ENCODE assay signal across 18 cellular contexts in genomic region chr21:15874610-15875009, GRCh38.
"Had no signal": no experiment of that assay in that cellular context is flagged by ENCODE, and none has a peak within 500 bp of the region (broad histone marks: within the 10 kb centered on the region; RNA-seq: fewer than 3 reads in every experiment).

No MANE protein-coding gene starts in this region.

- H3K27me3 Mint-ChIP-seq: activated naive CD8-positive, alpha-beta T cell treated with anti-CD3 and anti-CD28 coated beads for 36 hours; dendritic cell treated with granulocyte-macrophage colony-stimulating factor and Interleukin-4, amounts not matched to agents 40 ng/mL and 50 ng/mL, for 4 days; stimulated activated naive CD8-positive, alpha-beta T cell treated with anti-CD3 and anti-CD28 coated beads, Interleukin-15, amount 100 ng/mL, for 72 hours had no signal

- H3K4me3 ChIP-seq: cardiac muscle cell, gastrocnemius medialis, pancreas, tibial artery had no signal

- H3K9me3 ChIP-seq: gastrocnemius medialis, pancreas, tibial artery had no signal

- H3K4me3 Mint-ChIP-seq: activated naive CD8-positive, alpha-beta T cell treated with anti-CD3 and anti-CD28 coated beads for 36 hours; dendritic cell treated with granulocyte-macrophage colony-stimulating factor and Interleukin-4, amounts not matched to agents 40 ng/mL and 50 ng/mL, for 4 days; nephron; stimulated activated naive CD8-positive, alpha-beta T cell treated with anti-CD3 and anti-CD28 coated beads, Interleukin-15, amount 100 ng/mL, for 72 hours had no signal

- DNase-seq: activated CD4-positive, alpha-beta T cell treated with anti-CD3 and anti-CD28 coated beads for 1 hour; activated naive CD4-positive, alpha-beta T cell treated with Interleukin-2 at 50 U/mL for 16 hours; activated naive CD8-positive, alpha-beta T cell treated with anti-CD3 and anti-CD28 coated beads for 36 hours; activated T-cell treated with anti-CD3 and anti-CD28 coated beads, Interleukin-2, amount 50 U/mL, for 1 hour; amygdala; effector CD4-positive, alpha-beta T cell; gastrocnemius medialis; hypothalamus; pancreas; right cardiac atrium; stimulated activated CD4-positive, alpha-beta T cell treated with anti-CD3 and anti-CD28 coated beads, Interleukin-12 subunit alpha, Interleukin-12 subunit beta, amount 100 ng/mL, for 4 hours; stimulated activated naive CD8-positive, alpha-beta T cell treated with anti-CD3 and anti-CD28 coated beads, Interleukin-15, amount 100 ng/mL, for 72 hours; T-helper 1 cell; tibial artery had no signal

- H3K27me3 ChIP-seq: cardiac muscle cell, gastrocnemius medialis, pancreas, tibial artery had no signal

- H3K4me1 ChIP-seq: gastrocnemius medialis, pancreas, tibial artery had no signal

- H3K9me3 Mint-ChIP-seq: activated T-helper 2 cell treated with anti-CD3 and anti-CD28 coated beads, Interferon-gamma antibody, Interleukin-2, Interleukin-4, amounts not matched to agents 10 μg/mL and 5 μg/mL and 100 μg/mL, durations not matched to agents 14 hours and 24 hours and 36 hours; stimulated activated naive CD8-positive, alpha-beta T cell treated with anti-CD3 and anti-CD28 coated beads, Interleukin-15, amount 100 ng/mL, for 72 hours had no signal

- H3K4me1 Mint-ChIP-seq: activated naive CD8-positive, alpha-beta T cell treated with anti-CD3 and anti-CD28 coated beads for 36 hours; nephron; stimulated activated naive CD8-positive, alpha-beta T cell treated with anti-CD3 and anti-CD28 coated beads, Interleukin-15, amount 100 ng/mL, for 72 hours had no signal

- ATAC-seq: gastrocnemius medialis; pancreas; right cardiac atrium; stimulated activated naive CD8-positive, alpha-beta T cell treated with anti-CD3 and anti-CD28 coated beads, Interleukin-15, amount 100 ng/mL, for 72 hours had no signal

- H3K27ac Mint-ChIP-seq: activated naive CD8-positive, alpha-beta T cell treated with anti-CD3 and anti-CD28 coated beads for 36 hours; activated T-helper 2 cell treated with anti-CD3 and anti-CD28 coated beads, Interferon-gamma antibody, Interleukin-2, Interleukin-4, amounts not matched to agents 10 μg/mL and 5 μg/mL and 100 μg/mL, durations not matched to agents 14 hours and 24 hours and 36 hours; dendritic cell treated with granulocyte-macrophage colony-stimulating factor and Interleukin-4, amounts not matched to agents 40 ng/mL and 50 ng/mL, for 4 days; nephron; stimulated activated naive CD8-positive, alpha-beta T cell treated with anti-CD3 and anti-CD28 coated beads, Interleukin-15, amount 100 ng/mL, for 72 hours had no signal

- H3K27ac ChIP-seq: cardiac muscle cell, pancreas, tibial artery had no signal
